ENCODE assay signal across 14 cellular contexts in the genomic region with DNA sequence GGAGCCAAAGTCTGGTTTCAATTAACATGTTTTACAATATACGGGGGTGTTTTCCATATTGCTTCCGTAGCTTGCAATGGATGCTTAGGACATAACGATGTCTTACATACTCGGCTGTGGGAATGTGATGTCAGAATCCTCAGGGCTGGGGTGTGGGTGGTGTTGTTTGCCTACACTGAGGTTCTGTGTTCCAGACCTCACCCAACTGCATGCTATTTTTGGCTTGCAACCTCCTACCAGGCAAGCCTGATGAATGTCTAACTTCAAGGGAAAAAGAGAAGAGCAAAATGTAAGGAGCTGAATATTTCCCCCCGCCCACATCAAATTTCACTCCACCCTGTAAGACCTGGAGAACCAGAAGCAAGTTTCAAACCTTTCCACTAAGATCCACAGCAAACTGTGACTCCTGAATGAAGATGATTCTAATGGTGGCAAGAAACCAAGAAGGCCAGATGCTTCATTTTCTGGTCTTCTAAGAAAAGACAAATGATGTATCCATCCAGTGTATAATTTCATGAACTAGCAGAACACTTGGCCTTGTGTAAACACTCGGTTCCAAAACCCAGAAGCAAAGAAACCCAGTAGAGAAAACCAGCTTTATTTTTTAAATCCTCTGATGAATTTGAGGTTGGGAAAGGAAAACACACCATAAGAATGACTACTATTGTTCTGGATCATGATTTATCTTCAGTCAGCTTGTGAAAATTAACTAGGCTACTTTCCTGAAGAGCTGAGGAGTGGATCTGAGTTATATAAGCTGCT.
A peak's percentile ranks its signal among the peaks of the same experiment; 100 is the strongest.
DNase-seq lines count a peak whose midpoint lies in the region; ATAC-seq and TF ChIP-seq lines count a peak whose summit lies in the region.
"Had no signal": no experiment of that assay in that cellular context is flagged by ENCODE, and none has a peak within 500 bp of the region (broad histone marks: within the 10 kb centered on the region; RNA-seq: fewer than 3 reads in every experiment).

No MANE protein-coding gene starts in this region.

- no peaks in the 10 kb centered on the region for H3K36me3 Mint-ChIP-seq in mesothelial cell of epicardium
- H3K36me3 Mint-ChIP-seq in stimulated activated naive B cell treated with anti-CD40 and anti-IgM and Interleukin-4, amounts not matched to agents 10 μg/mL and 1 μg/mL and 100 μg/mL, for 72 hours, result no peaks in the 10 kb centered on the region
- no peaks in the 10 kb centered on the region for H3K36me3 Mint-ChIP-seq in CD8-positive, alpha-beta memory T cell
- H3K36me3 Mint-ChIP-seq: activated naive CD8-positive, alpha-beta T cell treated with anti-CD3 and anti-CD28 coated beads for 36 hours; IgD-negative memory B cell; naive B cell had no signal

- no peaks in the 10 kb centered on the region for H3K9me3 ChIP-seq in AG04450 (ENCODE audit: control insufficient read depth, insufficient read depth, low read length)
- H3K9me3 ChIP-seq in CD8-positive, alpha-beta memory T cell (ENCODE audit: low read length), result no peaks in the 10 kb centered on the region
- H3K9me3 ChIP-seq: testis had no signal

- H3K36me3 ChIP-seq in CD8-positive, alpha-beta memory T cell (ENCODE audit: insufficient read depth, low read length), result no peaks in the 10 kb centered on the region

- DNase-seq in AG04450 (ENCODE audit: low read depth, low spot score) (peak; percentile 44), NCI-H446 (lab: John Stamatoyannopoulos, UW) (peak; percentile 48 to 78), fibroblast of mammary gland (ENCODE audit: low read depth) (peak; percentile 94), mesothelial cell of epicardium (ENCODE audit: low spot score in 2 of 2, unreplicated experiment in 2 of 2) (no peak), SW480 (ENCODE audit: low spot score) (no peak), NCI-H1105 (lab: John Stamatoyannopoulos, UW) (no peak)
- no peak for DNase-seq in stimulated activated naive B cell treated with anti-CD40 and anti-IgM and Interleukin-4, amounts not matched to agents 10 μg/mL and 1 μg/mL and 100 μg/mL, for 72 hours
- no peak for DNase-seq in CD8-positive, alpha-beta memory T cell
- DNase-seq: activated naive CD8-positive, alpha-beta T cell treated with anti-CD3 and anti-CD28 coated beads for 36 hours; Calu3; naive B cell; NCI-H1048; testis had no signal

- H3K4me3 ChIP-seq in AG04450 (ENCODE audit: low read depth, low read length), result no peak overlapping the region
- no peak overlapping the region for H3K4me3 ChIP-seq in fibroblast of mammary gland (ENCODE audit: control insufficient read depth, low read depth, low read length)
- H3K4me3 ChIP-seq in CD8-positive, alpha-beta memory T cell (ENCODE audit: low read length), result no peak overlapping the region
- H3K4me3 ChIP-seq: testis had no signal

- peaks cover 49% of the 10 kb centered on the region for H3K4me1 Mint-ChIP-seq in mesothelial cell of epicardium
- no peaks in the 10 kb centered on the region for H3K4me1 Mint-ChIP-seq in stimulated activated naive B cell treated with anti-CD40 and anti-IgM and Interleukin-4, amounts not matched to agents 10 μg/mL and 1 μg/mL and 100 μg/mL, for 72 hours
- H3K4me1 Mint-ChIP-seq in CD8-positive, alpha-beta memory T cell, result no peaks in the 10 kb centered on the region
- H3K4me1 Mint-ChIP-seq: activated naive CD8-positive, alpha-beta T cell treated with anti-CD3 and anti-CD28 coated beads for 36 hours; IgD-negative memory B cell; naive B cell had no signal

- peak overlapping the region; percentile 57 for H3K27ac ChIP-seq in AG04450 (ENCODE audit: low read depth, low read length)
- H3K27ac ChIP-seq in CD8-positive, alpha-beta memory T cell (ENCODE audit: low read depth, low read length), result no peak overlapping the region
- H3K27ac ChIP-seq: testis had no signal

- CTCF ChIA-PET in AG04450 (lab: Charles Lee), result interaction anchor here (1.0 to 1.3 kb wide), 2 partner anchors 155 to 190 kb away, joined by 3 read pairs; no protein-coding TSS in a partner anchor
- CTCF ChIA-PET in CD8-positive, alpha-beta memory T cell (lab: Charles Lee), result no interaction called here

- peak overlapping the region; percentile 87 for H3K27ac Mint-ChIP-seq in mesothelial cell of epicardium
- no peak overlapping the region for H3K27ac Mint-ChIP-seq in stimulated activated naive B cell treated with anti-CD40 and anti-IgM and Interleukin-4, amounts not matched to agents 10 μg/mL and 1 μg/mL and 100 μg/mL, for 72 hours
- no peak overlapping the region for H3K27ac Mint-ChIP-seq in CD8-positive, alpha-beta memory T cell
- H3K27ac Mint-ChIP-seq: activated naive CD8-positive, alpha-beta T cell treated with anti-CD3 and anti-CD28 coated beads for 36 hours; IgD-negative memory B cell; naive B cell had no signal

- POLR2A ChIA-PET in AG04450 (lab: Yijun Ruan, JAX), result interaction anchor here (1.3 to 2.0 kb wide), 2 partner anchors 16 to 282 kb away, joined by 3 to 15 read pairs; no protein-coding TSS in a partner anchor
- POLR2A ChIA-PET in CD8-positive, alpha-beta memory T cell (lab: Charles Lee), result no interaction called here

- H3K27me3 Mint-ChIP-seq in mesothelial cell of epicardium (ENCODE audit: low read depth), result no peaks in the 10 kb centered on the region
- peaks cover 0 to 23% of the 10 kb centered on the region in 2 donors for H3K27me3 Mint-ChIP-seq in stimulated activated naive B cell treated with anti-CD40 and anti-IgM and Interleukin-4, amounts not matched to agents 10 μg/mL and 1 μg/mL and 100 μg/mL, for 72 hours
- peaks cover 2 to 3% of the 10 kb centered on the region in 2 donors for H3K27me3 Mint-ChIP-seq in CD8-positive, alpha-beta memory T cell

- H3K27me3 ChIP-seq in AG04450 (ENCODE audit: control insufficient read depth, insufficient read depth, low read length), result no peaks in the 10 kb centered on the region
- no peaks in the 10 kb centered on the region for H3K27me3 ChIP-seq in CD8-positive, alpha-beta memory T cell (ENCODE audit: insufficient read depth, low read length, poor library complexity, severe bottlenecking)
- H3K27me3 ChIP-seq: testis had no signal

- H3K4me3 Mint-ChIP-seq in mesothelial cell of epicardium, result no peak overlapping the region
- H3K4me3 Mint-ChIP-seq in stimulated activated naive B cell treated with anti-CD40 and anti-IgM and Interleukin-4, amounts not matched to agents 10 μg/mL and 1 μg/mL and 100 μg/mL, for 72 hours, result no peak overlapping the region
- no peak overlapping the region for H3K4me3 Mint-ChIP-seq in CD8-positive, alpha-beta memory T cell
- H3K4me3 Mint-ChIP-seq: activated naive CD8-positive, alpha-beta T cell treated with anti-CD3 and anti-CD28 coated beads for 36 hours; IgD-negative memory B cell; naive B cell had no signal

- peaks cover 6% of the 10 kb centered on the region for H3K9me3 Mint-ChIP-seq in mesothelial cell of epicardium
- no peaks in the 10 kb centered on the region for H3K9me3 Mint-ChIP-seq in stimulated activated naive B cell treated with anti-CD40 and anti-IgM and Interleukin-4, amounts not matched to agents 10 μg/mL and 1 μg/mL and 100 μg/mL, for 72 hours
- H3K9me3 Mint-ChIP-seq in CD8-positive, alpha-beta memory T cell, result peaks cover 0 to 7% (median 3%) of the 10 kb centered on the region in 5 donors
- H3K9me3 Mint-ChIP-seq: activated naive CD8-positive, alpha-beta T cell treated with anti-CD3 and anti-CD28 coated beads for 36 hours had no signal

- ATAC-seq in stimulated activated naive B cell treated with anti-CD40 and anti-IgM and Interleukin-4, amounts not matched to agents 10 μg/mL and 1 μg/mL and 100 μg/mL, for 72 hours (replicated peaks), result no peak

- H3K4me1 ChIP-seq in CD8-positive, alpha-beta memory T cell (ENCODE audit: insufficient read depth, low read length), result no peaks in the 10 kb centered on the region
- H3K4me1 ChIP-seq: testis had no signal

- TF ChIP-seq CTCF in AG04450 (IDR thresholded peaks at IDR 0.05; ENCODE audit: low read depth, low read length) (no peak), fibroblast of mammary gland (conservative IDR thresholded peaks at IDR 0.05; ENCODE audit: control insufficient read depth, insufficient read depth, low read depth, low read length) (no peak), mesothelial cell of epicardium (IDR thresholded peaks at IDR 0.05; ENCODE audit: unreplicated experiment) (no peak)

Comparison
In these comparisons a context has a peak if more than half of its experiments do, and no peak if none do; other contexts are left out.
1. DNase-seq: peak in AG04450 (single experiment), NCI-H446 (2 of 2) and fibroblast of mammary gland (single experiment); none in mesothelial cell of epicardium (0 of 2), SW480 (single experiment), NCI-H1105 (single experiment), stimulated activated naive B cell treated with anti-CD40 and anti-IgM and Interleukin-4, amounts not matched to agents 10 μg/mL and 1 μg/mL and 100 μg/mL, for 72 hours (single experiment) and CD8-positive, alpha-beta memory T cell (0 of 5).